Comparison of ENCODE assay signal across 11 cellular contexts in the genomic region with DNA sequence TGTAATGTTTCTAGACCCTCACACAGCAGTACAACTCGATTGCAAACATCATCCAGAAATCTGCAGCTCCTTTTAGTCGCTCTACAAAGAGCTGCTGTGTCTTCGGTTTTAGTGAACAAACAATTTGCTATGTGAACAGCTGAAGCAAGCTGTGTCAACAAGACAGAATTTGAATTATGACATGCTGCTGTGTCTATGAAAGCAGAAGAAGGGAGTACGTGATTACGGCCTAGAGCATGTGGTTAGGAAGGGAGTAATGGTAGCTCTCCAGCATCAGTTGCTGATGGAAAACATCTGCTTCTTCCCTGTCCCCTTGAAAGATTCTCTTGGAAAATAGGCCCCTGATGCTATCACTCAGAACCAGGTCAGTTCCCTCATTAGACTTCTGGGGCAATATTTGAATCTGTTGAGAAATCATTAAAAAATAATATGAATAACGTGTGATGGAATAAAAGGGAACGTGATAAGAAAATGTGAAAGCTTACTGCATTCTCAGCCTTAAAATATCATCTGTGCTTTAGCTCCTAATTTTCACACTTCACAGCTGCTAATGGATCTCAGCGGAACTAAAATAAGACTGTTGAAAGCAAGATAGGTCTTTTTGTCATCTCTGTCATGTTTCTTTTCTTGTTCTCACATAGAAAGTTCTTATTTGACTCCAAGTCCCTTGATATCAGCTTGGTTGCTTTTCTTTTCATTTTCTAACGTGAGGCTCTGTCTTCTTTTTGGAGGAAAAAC.
DNase-seq lines count a peak whose midpoint lies in the region; ATAC-seq and TF ChIP-seq lines count a peak whose summit lies in the region.
"Had no signal": no experiment of that assay in that cellular context is flagged by ENCODE, and none has a peak within 500 bp of the region (broad histone marks: within the 10 kb centered on the region; RNA-seq: fewer than 3 reads in every experiment).

No MANE protein-coding gene starts in this region.

- H3K4me1 ChIP-seq in endocrine pancreas (ENCODE audit: control insufficient read depth, insufficient read depth, low read length) (peaks cover 9% of the 10 kb centered on the region), mucosa of descending colon (ENCODE audit: low read depth) (no peaks in the 10 kb centered on the region)
- H3K4me1 ChIP-seq: BLaER1 treated with 17β-estradiol and CSF1 and Interleukin-3, amounts not matched to agents 10 nM and 100 nM had no signal

- H3K36me3 ChIP-seq in endocrine pancreas (ENCODE audit: control insufficient read depth, insufficient read depth, low read length) (no peaks in the 10 kb centered on the region), mucosa of descending colon (ENCODE audit: low read depth) (no peaks in the 10 kb centered on the region)
- H3K36me3 ChIP-seq: BLaER1 treated with 17β-estradiol and CSF1 and Interleukin-3, amounts not matched to agents 10 nM and 100 nM; WERI-Rb-1 had no signal

- DNase-seq in DMS153 treated with DMSO at 0.1 percent for 48 hours (lab: John Stamatoyannopoulos, UW; ENCODE audit: unreplicated experiment) (peak; percentile 30), NCI-H2081 (lab: John Stamatoyannopoulos, UW) (peak; percentile 64 to 93), mucosa of descending colon (peak in 1 of 3 donors; percentile 2), GOT3 (lab: John Stamatoyannopoulos, UW) (no peak), DMS79 (lab: John Stamatoyannopoulos, UW) (no peak)
- no peak for DNase-seq in activated CD4-positive, CD25-positive, alpha-beta regulatory T cell treated with anti-CD3 and anti-CD28 coated beads, Interleukin-2, amount 50 U/mL, for 72 hours
- DNase-seq: activated T-cell treated with anti-CD3 and anti-CD28 coated beads for 4 hours, WERI-Rb-1 had no signal

- H3K9me3 ChIP-seq in endocrine pancreas (ENCODE audit: control insufficient read depth, low read length) (no peaks in the 10 kb centered on the region), mucosa of descending colon (no peaks in the 10 kb centered on the region)
- H3K9me3 ChIP-seq: BLaER1 treated with 17β-estradiol and CSF1 and Interleukin-3, amounts not matched to agents 10 nM and 100 nM had no signal

- H3K4me3 ChIP-seq in endocrine pancreas (ENCODE audit: control insufficient read depth, insufficient read depth, low read length) (peak overlapping the region; percentile 6), mucosa of descending colon (no peak overlapping the region)
- H3K4me3 ChIP-seq: BLaER1 treated with 17β-estradiol and CSF1 and Interleukin-3, amounts not matched to agents 10 nM and 100 nM had no signal

- ATAC-seq in mucosa of descending colon (peak; percentile 36), GM21528 (IDR thresholded peaks at IDR 0.05; ENCODE audit: low FRiP score, unreplicated experiment) (no peak)

- H3K27me3 ChIP-seq in endocrine pancreas (ENCODE audit: control insufficient read depth, insufficient read depth, low read length): no peaks in the 10 kb centered on the region
- H3K27me3 ChIP-seq: BLaER1 treated with 17β-estradiol and CSF1 and Interleukin-3, amounts not matched to agents 10 nM and 100 nM had no signal

- H3K9ac ChIP-seq in endocrine pancreas (ENCODE audit: control insufficient read depth, insufficient read depth, low read length): no peak overlapping the region
- H3K9ac ChIP-seq: BLaER1 treated with 17β-estradiol and CSF1 and Interleukin-3, amounts not matched to agents 10 nM and 100 nM had no signal

- intact Hi-C loops in mucosa of descending colon (cut with DNase I, micrococcal nuclease): no loop called here

- no peak for TF ChIP-seq CTCF in mucosa of descending colon (IDR thresholded peaks at IDR 0.05)

Comparison
In these comparisons a context has a peak if more than half of its experiments do, and no peak if none do; other contexts are left out.
1. DNase-seq: peak in DMS153 treated with DMSO at 0.1 percent for 48 hours (single experiment) and NCI-H2081 (2 of 2); none in GOT3 (single experiment), activated CD4-positive, CD25-positive, alpha-beta regulatory T cell treated with anti-CD3 and anti-CD28 coated beads, Interleukin-2, amount 50 U/mL, for 72 hours (single experiment) and DMS79 (single experiment).